Comparison of ENCODE assay signal across 1 cellular context in genomic region chr7:23397241-23397640, GRCh38.
TF ChIP-seq lines count a peak whose summit lies in the region.

No MANE protein-coding gene starts in this region.

TF ChIP-seq in HCT116, 20 proteins besides CTCF, POLR2A, EP300 and RAD21 (continued from another document):
- TF ChIP-seq REST (IDR thresholded peaks at IDR 0.05; ENCODE audit: low read depth) (no peak), SIN3A (IDR thresholded peaks at IDR 0.05; ENCODE audit: low read depth) (no peak), ZFX (IDR thresholded peaks at IDR 0.05) (no peak)
TF ChIP-seq in HCT116: peak in this region for 0.
